In the genomic region with DNA sequence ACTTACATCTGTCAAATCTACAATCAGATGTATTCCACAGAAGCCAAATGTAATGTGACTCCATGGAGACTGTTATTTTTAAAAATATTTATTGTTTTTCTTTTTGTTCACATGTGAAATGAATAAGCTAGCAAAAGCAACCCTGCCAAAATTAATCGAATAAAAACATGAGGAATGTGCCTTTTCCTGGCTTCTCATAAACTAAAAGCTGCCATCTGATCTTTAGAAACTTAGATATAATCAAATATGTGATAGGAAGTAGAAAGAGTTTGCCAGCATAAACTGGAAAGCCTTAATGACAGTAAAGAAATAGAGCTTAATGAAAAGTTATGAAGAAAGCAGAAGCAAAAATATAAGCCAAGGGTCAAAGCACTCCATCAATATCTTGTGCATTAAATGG, we compare ENCODE assay signal across 3 cellular contexts.
"Had no signal": no experiment of that assay in that cellular context is flagged by ENCODE, and none has a peak within 500 bp of the region (broad histone marks: within the 10 kb centered on the region; RNA-seq: fewer than 3 reads in every experiment).

No MANE protein-coding gene starts in this region.

- DNase-seq: GDM1, GF-D8 had no signal

- ATAC-seq: GM12878 had no signal

- H3K4me3 ChIP-seq: GM12878 had no signal
